Comparison of ENCODE assay signal across 8 cellular contexts in the genomic region with DNA sequence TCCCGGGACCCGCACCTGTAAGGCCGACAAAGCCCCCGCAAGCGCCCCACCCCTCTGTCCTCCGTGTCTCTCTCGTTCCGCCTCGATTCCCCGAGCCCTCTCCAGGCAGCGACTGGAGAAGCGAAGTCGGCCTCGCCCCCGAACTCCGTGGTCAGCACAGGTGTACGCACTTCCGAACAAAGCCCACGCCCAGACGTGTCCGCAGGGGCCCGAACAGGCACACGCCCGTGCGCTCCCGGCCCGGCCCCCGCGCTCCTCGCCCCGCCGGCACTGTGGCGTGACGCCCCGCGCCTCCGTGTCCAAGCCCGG. TPM values are rescaled to one million over a fixed set of nuclear protein-coding genes. Genes with fewer than 3 reads are reported as not detected.
A peak's percentile ranks its signal among the peaks of the same experiment; 100 is the strongest.
DNase-seq lines count a peak whose midpoint lies in the region; ATAC-seq and TF ChIP-seq lines count a peak whose summit lies in the region.

No MANE protein-coding gene starts in this region.

- no peak for TF ChIP-seq POLR2A in Peyer's patch (IDR thresholded peaks at IDR 0.05)
- no peak for TF ChIP-seq POLR2A in esophagus muscularis mucosa (IDR thresholded peaks at IDR 0.05; ENCODE audit: low read depth)

- H3K79me2 ChIP-seq in osteoblast (ENCODE audit: insufficient read depth, low read length) = no peaks in the 10 kb centered on the region

- H3K27me3 Mint-ChIP-seq in activated naive CD4-positive, alpha-beta T cell treated with anti-CD3 and anti-CD28 coated beads for 36 hours (ENCODE audit: low read depth) = peaks cover 38% of the 10 kb centered on the region

- intact Hi-C loops in activated naive CD4-positive, alpha-beta T cell treated with anti-CD3 and anti-CD28 coated beads for 36 hours (cut with micrococcal nuclease) = loop anchor here (5.0 kb wide), 1 partner anchor 33 kb away; no protein-coding TSS in a partner anchor
- intact Hi-C loops in esophagus muscularis mucosa (cut with DNase I) = no loop called here

- peak overlapping the region; percentile 76 for H3K4me3 Mint-ChIP-seq in activated naive CD4-positive, alpha-beta T cell treated with anti-CD3 and anti-CD28 coated beads for 36 hours

- CTCF ChIA-PET in activated naive CD4-positive, alpha-beta T cell treated with anti-CD3 and anti-CD28 coated beads for 36 hours (lab: Charles Lee) = interaction anchor here (0.6 to 1.0 kb wide), 2 partner anchors 41 to 277 kb away, joined by 3 read pairs; no protein-coding TSS in a partner anchor

- no peaks in the 10 kb centered on the region for H3K9me3 Mint-ChIP-seq in activated naive CD4-positive, alpha-beta T cell treated with anti-CD3 and anti-CD28 coated beads for 36 hours

- no peak for TF ChIP-seq CTCF in Peyer's patch (IDR thresholded peaks at IDR 0.05)
- TF ChIP-seq CTCF in esophagus muscularis mucosa (IDR thresholded peaks at IDR 0.05) = no peak
- no peak for TF ChIP-seq CTCF in osteoblast (IDR thresholded peaks at IDR 0.05; ENCODE audit: extremely low read depth, low read depth, low read length)

- 0% methylated on average over 8 of the region's 38 CpGs for whole genome bisulfite sequencing in esophagus muscularis mucosa

- H3K4me3 ChIP-seq in Peyer's patch (peak overlapping the region; percentile 28 to 54 (median 50)), esophagus muscularis mucosa (peak overlapping the region; percentile 53 to 63 (median 55)), osteoblast (ENCODE audit: insufficient read depth, low read length) (peak overlapping the region; percentile 72)

- H3K36me3 Mint-ChIP-seq in activated naive CD4-positive, alpha-beta T cell treated with anti-CD3 and anti-CD28 coated beads for 36 hours (ENCODE audit: low read depth) = no peaks in the 10 kb centered on the region

- peak overlapping the region; percentile 71 for H3K4me2 ChIP-seq in osteoblast (ENCODE audit: insufficient read depth, low read length)

- TF ChIP-seq EP300 in esophagus muscularis mucosa (IDR thresholded peaks at IDR 0.05) = no peak

- H4K20me1 ChIP-seq in osteoblast (ENCODE audit: insufficient read depth, low read length) = no peaks in the 10 kb centered on the region

- H3K4me1 Mint-ChIP-seq in activated naive CD4-positive, alpha-beta T cell treated with anti-CD3 and anti-CD28 coated beads for 36 hours (ENCODE audit: low read depth) = peaks cover 17% of the 10 kb centered on the region

- H3K27ac ChIP-seq in Peyer's patch (no peak overlapping the region), esophagus muscularis mucosa (replicated peaks in 1 of 4) (no peak overlapping the region), osteoblast (ENCODE audit: low read depth, low read length) (no peak overlapping the region)

- no peak overlapping the region for H3K27ac Mint-ChIP-seq in activated naive CD4-positive, alpha-beta T cell treated with anti-CD3 and anti-CD28 coated beads for 36 hours

- DNase-seq in activated naive CD4-positive, alpha-beta T cell treated with anti-CD3 and anti-CD28 coated beads for 36 hours = no peak
- no peak for DNase-seq in activated naive CD4-positive, alpha-beta T cell treated with anti-CD3 and anti-CD28 coated beads, Interleukin-2, amount 50 U/mL, for 16 hours
- DNase-seq in Peyer's patch (no peak), esophagus muscularis mucosa (ENCODE audit: extremely low spot score) (no peak), osteoblast (ENCODE audit: insufficient read length, low spot score, missing footprints) (no peak), NCI-H2107 (lab: John Stamatoyannopoulos, UW) (no peak), HuH-7 (ENCODE audit: low spot score) (no peak)

- H3K27me3 ChIP-seq in Peyer's patch (peaks cover 0 to 13% of the 10 kb centered on the region in 2 donors), esophagus muscularis mucosa (peaks cover 0 to 77% (median 35%) of the 10 kb centered on the region in 4 donors), osteoblast (ENCODE audit: insufficient read depth, low read length) (peaks cover 40% of the 10 kb centered on the region)

- H3K36me3 ChIP-seq in Peyer's patch (no peaks in the 10 kb centered on the region), esophagus muscularis mucosa (no peaks in the 10 kb centered on the region), osteoblast (ENCODE audit: insufficient read depth, low read length) (no peaks in the 10 kb centered on the region)

- H3K4me1 ChIP-seq in Peyer's patch (peaks cover 0 to 22% (median 6%) of the 10 kb centered on the region in 4 donors), esophagus muscularis mucosa (peaks cover 18 to 30% (median 26%) of the 10 kb centered on the region in 4 donors), osteoblast (ENCODE audit: insufficient read depth, low read length) (peaks cover 8% of the 10 kb centered on the region)

- no peak overlapping the region for H2AFZ ChIP-seq in osteoblast (ENCODE audit: low read length)

- H3K9me3 ChIP-seq in Peyer's patch = no peaks in the 10 kb centered on the region
- no peaks in the 10 kb centered on the region for H3K9me3 ChIP-seq in esophagus muscularis mucosa
- no peaks in the 10 kb centered on the region for H3K9me3 ChIP-seq in osteoblast (ENCODE audit: low read depth, low read length)

- ATAC-seq in GM18519 (IDR thresholded peaks at IDR 0.05; ENCODE audit: low FRiP score, unreplicated experiment) = no peak

RNA-seq across cellular contexts. Expression of a gene that starts 0.8 kb away (rescaled TPM):
- total RNA-seq in activated naive CD4-positive, alpha-beta T cell treated with anti-CD3 and anti-CD28 coated beads for 36 hours = 1 to 10 TPM in 1 of 2 experiments, under 1 TPM in 1; 0.81 to 1.0 TPM
- total RNA-seq in Peyer's patch (1 to 10 TPM in 3 of 4 donors, under 1 TPM in 1; 0.85 to 4.1 (median 2.6) TPM), esophagus muscularis mucosa (1 to 10 TPM; 2.9 to 5.2 (median 3.3) TPM), osteoblast (0.88 and 2.2 TPM in 2 replicates)
